ENCODE assay signal across 6 cellular contexts in genomic region chr19:34642241-34642640, GRCh38.
"Had no signal": no experiment of that assay in that cellular context is flagged by ENCODE, and none has a peak within 500 bp of the region (broad histone marks: within the 10 kb centered on the region; RNA-seq: fewer than 3 reads in every experiment).

No MANE protein-coding gene starts in this region.

- ATAC-seq: HepG2, K562 had no signal

- H3K27ac ChIP-seq: HL-60 had no signal

- DNase-seq: IMR-90, KBM-7, KG1 had no signal

- H3K4me3 ChIP-seq: K562 had no signal
